9 cellular contexts compared by ENCODE assay signal in genomic region chr17:78925662-78926555, GRCh38. TPM values are rescaled to one million over a fixed set of nuclear protein-coding genes. Genes with fewer than 3 reads are reported as not detected.
DNase-seq lines count a peak whose midpoint lies in the region; ATAC-seq, FAIRE-seq and TF ChIP-seq lines count a peak whose summit lies in the region.
"Had no signal": no experiment of that assay in that cellular context is flagged by ENCODE, and none has a peak within 500 bp of the region (broad histone marks: within the 10 kb centered on the region; RNA-seq: fewer than 3 reads in every experiment).

No MANE protein-coding gene starts in this region.

- no peaks in the 10 kb centered on the region for H3K9me3 ChIP-seq in T-helper 17 cell (ENCODE audit: control insufficient read depth, low read length, poor library complexity, severe bottlenecking)
- H3K9me3 ChIP-seq in neutrophil: no peaks in the 10 kb centered on the region

- no peaks in the 10 kb centered on the region for H3K27me3 ChIP-seq in neutrophil

- H3K27me3 Mint-ChIP-seq in T-helper 17 cell: peaks cover 12% of the 10 kb centered on the region

- H3K4me3 ChIP-seq in neutrophil (ENCODE audit: low read depth in 1 of 2, low read length in 1 of 2): peak overlapping the region; percentile 80 to 99

- H3K36me3 ChIP-seq in neutrophil: peaks cover 6% of the 10 kb centered on the region

- no peak overlapping the region for H3K27ac Mint-ChIP-seq in T-helper 17 cell

- H3K27ac ChIP-seq in neutrophil: peak overlapping the region; percentile 99
- H3K27ac ChIP-seq: 22Rv1 had no signal

- no peaks in the 10 kb centered on the region for H3K36me3 Mint-ChIP-seq in T-helper 17 cell (ENCODE audit: low read depth)

- no peak for FAIRE-seq in frontal cortex (lab: Jason Lieb, UNC)

- H3K4me1 Mint-ChIP-seq in T-helper 17 cell: peaks cover 14% of the 10 kb centered on the region

- ATAC-seq in T-helper 17 cell (no peak), GM21526 (IDR thresholded peaks at IDR 0.05; ENCODE audit: low FRiP score, unreplicated experiment) (no peak), GM21737 (IDR thresholded peaks at IDR 0.05; ENCODE audit: unreplicated experiment) (no peak)

- DNase-seq in DMS 273 (lab: John Stamatoyannopoulos, UW; ENCODE audit: unreplicated experiment) (peak; percentile 27), DMS 273 treated with DMSO at 0.1 percent for 48 hours (lab: John Stamatoyannopoulos, UW) (no peak), T-helper 17 cell (no peak), frontal cortex (ENCODE audit: low spot score in 2 of 2) (peak; percentile 61 to 79), NCI-H510A treated with DMSO at 0.1 percent for 48 hours (lab: John Stamatoyannopoulos, UW) (no peak)

- H3K4me3 Mint-ChIP-seq in T-helper 17 cell: peak overlapping the region; percentile 64

- H3K4me1 ChIP-seq in neutrophil (ENCODE audit: control insufficient read depth in 1 of 2, insufficient read depth in 1 of 2, low read depth in 1 of 2, low read length in 1 of 2): peaks cover 36 to 37% of the 10 kb centered on the region in 2 experiments

- TF ChIP-seq CTCF in neutrophil (IDR thresholded peaks at IDR 0.05): no peak

RNA-seq across cellular contexts. Expression of gene TIMP2, which starts 0.7 kb away (rescaled TPM):
- total RNA-seq in T-helper 17 cell (1 to 10 TPM; 4.1 to 6.7 TPM), frontal cortex (33.8 TPM)

RNA-seq across cellular contexts. Expression of gene CEP295NL, which starts 22.9 kb away (rescaled TPM):
- total RNA-seq in T-helper 17 cell (1 to 10 TPM; 2.0 to 2.9 TPM), frontal cortex (1.2 TPM)

RNA-seq across cellular contexts. Expression of gene LGALS3BP, which starts 53.8 kb away (rescaled TPM):
- total RNA-seq in T-helper 17 cell: 10 to 100 TPM; 31.7 to 45.2 TPM
- 10.6 TPM for total RNA-seq in frontal cortex

Comparison
In these comparisons a context has a peak if more than half of its experiments do, and no peak if none do; other contexts are left out.
1. DNase-seq: peak in DMS 273 (single experiment) and frontal cortex (2 of 2); none in DMS 273 treated with DMSO at 0.1 percent for 48 hours (single experiment), T-helper 17 cell (0 of 3) and NCI-H510A treated with DMSO at 0.1 percent for 48 hours (single experiment).